8 cellular contexts compared by ENCODE assay signal in the genomic region with DNA sequence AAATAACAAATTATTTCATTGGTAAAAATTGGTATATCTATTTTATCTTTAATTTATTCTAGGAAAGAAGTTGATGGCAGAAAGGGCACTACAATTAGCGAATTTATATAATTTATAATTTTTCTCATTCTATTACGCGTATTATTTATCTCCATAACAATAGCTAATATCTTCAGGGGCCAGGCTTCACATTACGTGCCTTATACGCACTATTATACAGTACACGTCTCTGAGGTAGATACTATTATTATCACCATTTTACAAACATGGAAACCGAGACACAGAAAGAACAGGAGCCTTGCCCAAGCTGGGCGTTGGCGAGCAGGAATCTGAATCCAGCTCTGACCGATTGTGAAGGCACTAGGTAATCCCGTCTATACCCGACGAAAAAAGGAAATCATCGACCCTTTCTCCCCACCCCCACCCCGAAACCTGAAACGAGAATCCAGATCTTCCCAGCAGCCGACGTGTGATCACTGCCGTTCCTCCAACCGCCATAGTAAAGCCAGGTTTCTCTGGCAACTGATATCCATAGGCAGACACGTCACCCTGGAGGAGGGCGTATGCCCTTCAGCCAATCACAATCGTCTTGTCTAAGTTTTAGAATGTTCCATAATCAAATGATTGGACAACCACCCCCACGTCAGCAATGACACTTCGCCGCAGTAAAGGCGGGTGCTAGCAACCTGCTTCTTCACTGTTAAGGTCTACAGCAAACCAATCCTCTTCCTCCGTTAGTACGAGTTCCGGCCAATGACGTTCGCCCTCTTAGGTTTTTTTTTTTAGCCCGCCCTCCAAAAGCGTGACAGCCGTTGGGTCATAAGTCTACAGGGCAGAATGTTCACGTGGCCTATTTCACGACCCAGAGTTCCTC. TPM values are rescaled to one million over a fixed set of nuclear protein-coding genes. Genes with fewer than 3 reads are reported as not detected.
DNase-seq lines count a peak whose midpoint lies in the region; ATAC-seq and TF ChIP-seq lines count a peak whose summit lies in the region.

A gene with protein sequence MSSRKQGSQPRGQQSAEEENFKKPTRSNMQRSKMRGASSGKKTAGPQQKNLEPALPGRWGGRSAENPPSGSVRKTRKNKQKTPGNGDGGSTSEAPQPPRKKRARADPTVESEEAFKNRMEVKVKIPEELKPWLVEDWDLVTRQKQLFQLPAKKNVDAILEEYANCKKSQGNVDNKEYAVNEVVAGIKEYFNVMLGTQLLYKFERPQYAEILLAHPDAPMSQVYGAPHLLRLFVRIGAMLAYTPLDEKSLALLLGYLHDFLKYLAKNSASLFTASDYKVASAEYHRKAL (minus strand): TSS at position 501 of the 874 bp plus-strand sequence. CDS start 9,672 bp downstream, outside the sequence.

- no peaks in the 10 kb centered on the region for H3K27me3 Mint-ChIP-seq in immature natural killer cell (ENCODE audit: low read depth in 3 of 3)

- H3K9me3 Mint-ChIP-seq in immature natural killer cell, result no peaks in the 10 kb centered on the region

- DNase-seq in AG04450 (ENCODE audit: low read depth, low spot score) (peak; percentile 97), NCI-H2227 treated with DMSO at 0.1 percent for 48 hours (lab: John Stamatoyannopoulos, UW) (peak; percentile 98), caudate nucleus (lab: John Stamatoyannopoulos, UW) (peak; percentile 19 to 98 (median 82)), immature natural killer cell (peak; percentile 87 to 92 (median 92))
- DNase-seq in stimulated activated CD4-positive, alpha-beta T cell treated with anti-CD3 and anti-CD28 coated beads, Interleukin-12 subunit alpha, Interleukin-12 subunit beta, amount 100 ng/mL, for 24 hours (ENCODE audit: low read depth in 2 of 2), result peak; percentile 70 to 75

- TF ChIP-seq CTCF in AG04450 (IDR thresholded peaks at IDR 0.05; ENCODE audit: low read depth, low read length) (no peak), WI38 (IDR thresholded peaks at IDR 0.05; ENCODE audit: low read depth, low read length) (no peak)

- no peaks in the 10 kb centered on the region for H3K9me3 ChIP-seq in AG04450 (ENCODE audit: control insufficient read depth, insufficient read depth, low read length)

- no peaks in the 10 kb centered on the region for H3K27me3 ChIP-seq in AG04450 (ENCODE audit: control insufficient read depth, insufficient read depth, low read length)

- H3K4me3 Mint-ChIP-seq in immature natural killer cell, result peak within 1 kb of the TSS in 1 of 5 donors; percentile 76

- ATAC-seq in GM18907 (IDR thresholded peaks at IDR 0.05; ENCODE audit: unreplicated experiment), result peak; percentile 96
- peak; percentile 91 for ATAC-seq in HG03159 (IDR thresholded peaks at IDR 0.05; ENCODE audit: unreplicated experiment)

- H3K27ac Mint-ChIP-seq in immature natural killer cell, result peak within 1 kb of the TSS in 5 of 6 donors; percentile 55 to 92 (median 80)

- H3K27ac ChIP-seq in AG04450 (ENCODE audit: low read depth, low read length), result peak within 1 kb of the TSS; percentile 98
- H3K27ac ChIP-seq in caudate nucleus (ENCODE audit: low read depth, low read length), result peak within 1 kb of the TSS; percentile 100

- peaks cover 0 to 5% (median 3%) of the 10 kb centered on the region in 3 donors for H3K36me3 Mint-ChIP-seq in immature natural killer cell

- peaks cover 3 to 10% of the 10 kb centered on the region in 2 donors for H3K4me1 Mint-ChIP-seq in immature natural killer cell

- POLR2A ChIA-PET in AG04450 (lab: Yijun Ruan, JAX), result interaction anchor here (0.7 to 1.0 kb wide), 5 partner anchors 57 to 150 kb away, joined by 3 to 7 read pairs (median 3); no protein-coding TSS in a partner anchor

- H3K4me3 ChIP-seq in AG04450 (ENCODE audit: low read depth, low read length) (peak within 1 kb of the TSS; percentile 81), WI38 (ENCODE audit: low read depth, low read length) (peak within 1 kb of the TSS; percentile 76)

- CTCF ChIA-PET in AG04450 (lab: Charles Lee), result interaction anchor here (0.6 to 2.2 kb wide), 5 partner anchors 56 to 309 kb away, joined by 3 to 12 read pairs (median 7); no protein-coding TSS in a partner anchor

RNA-seq across cellular contexts. Expression of the gene that starts here (rescaled TPM):
- polyA plus RNA-seq in AG04450 (2011; rRNA removed), result 452 and 562 TPM in 2 replicates
- 198 and 254 TPM in 2 replicates for polyA minus RNA-seq in AG04450 (2011; rRNA and poly(A)+ RNA removed)
- 10 to 100 TPM; 55.3 to 76.9 (median 67.8) TPM for polyA plus RNA-seq in immature natural killer cell

Comparison
In these comparisons a context has a peak if more than half of its experiments do, and no peak if none do; other contexts are left out.
1. Peak in every context shown above with its lines: DNase-seq, ATAC-seq, H3K4me3 ChIP-seq and H3K27ac ChIP-seq.